In the genomic region with DNA sequence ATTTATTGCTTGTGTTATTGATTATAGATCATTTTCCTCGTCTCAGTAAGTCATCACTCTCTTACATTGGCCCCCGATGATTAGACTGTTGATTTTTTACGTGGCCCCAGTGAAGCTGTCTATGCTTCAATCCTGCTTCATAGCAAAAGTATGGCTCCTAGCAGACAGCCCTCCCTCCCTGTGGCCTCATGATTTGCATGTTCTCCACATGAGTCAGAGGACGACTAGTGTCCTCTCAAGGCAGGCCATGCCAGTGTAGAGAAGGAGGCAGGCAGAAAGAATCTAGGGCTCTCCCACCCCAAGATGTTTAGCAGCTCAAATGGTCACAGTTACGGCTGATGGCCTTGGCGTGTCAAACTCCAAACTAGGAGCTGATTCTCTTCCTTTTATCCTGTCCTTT, we compare ENCODE assay signal across 1 cellular context.
TF ChIP-seq lines count a peak whose summit lies in the region.

No MANE protein-coding gene starts in this region.

TF ChIP-seq in SK-N-SH treated with all-trans-retinoic acid at 6 μM for 48 hours, 23 proteins besides CTCF, POLR2A, EP300 and RAD21 (continued from another document):
- TF ChIP-seq TSHZ2 (CRISPR knock-in tag; IDR thresholded peaks at IDR 0.05) (no peak), TOX (CRISPR knock-in tag; IDR thresholded peaks at IDR 0.05; ENCODE audit: borderline replicate concordance) (no peak)
- TF ChIP-seq, protein P1, sequence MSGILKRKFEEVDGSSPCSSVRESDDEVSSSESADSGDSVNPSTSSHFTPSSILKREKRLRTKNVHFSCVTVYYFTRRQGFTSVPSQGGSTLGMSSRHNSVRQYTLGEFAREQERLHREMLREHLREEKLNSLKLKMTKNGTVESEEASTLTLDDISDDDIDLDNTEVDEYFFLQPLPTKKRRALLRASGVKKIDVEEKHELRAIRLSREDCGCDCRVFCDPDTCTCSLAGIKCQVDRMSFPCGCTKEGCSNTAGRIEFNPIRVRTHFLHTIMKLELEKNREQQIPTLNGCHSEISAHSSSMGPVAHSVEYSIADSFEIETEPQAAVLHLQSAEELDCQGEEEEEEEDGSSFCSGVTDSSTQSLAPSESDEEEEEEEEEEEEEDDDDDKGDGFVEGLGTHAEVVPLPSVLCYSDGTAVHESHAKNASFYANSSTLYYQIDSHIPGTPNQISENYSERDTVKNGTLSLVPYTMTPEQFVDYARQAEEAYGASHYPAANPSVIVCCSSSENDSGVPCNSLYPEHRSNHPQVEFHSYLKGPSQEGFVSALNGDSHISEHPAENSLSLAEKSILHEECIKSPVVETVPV (CRISPR knock-in tag; IDR thresholded peaks at IDR 0.05), result no peak
